Comparison of ENCODE assay signal across 19 cellular contexts in the genomic region with DNA sequence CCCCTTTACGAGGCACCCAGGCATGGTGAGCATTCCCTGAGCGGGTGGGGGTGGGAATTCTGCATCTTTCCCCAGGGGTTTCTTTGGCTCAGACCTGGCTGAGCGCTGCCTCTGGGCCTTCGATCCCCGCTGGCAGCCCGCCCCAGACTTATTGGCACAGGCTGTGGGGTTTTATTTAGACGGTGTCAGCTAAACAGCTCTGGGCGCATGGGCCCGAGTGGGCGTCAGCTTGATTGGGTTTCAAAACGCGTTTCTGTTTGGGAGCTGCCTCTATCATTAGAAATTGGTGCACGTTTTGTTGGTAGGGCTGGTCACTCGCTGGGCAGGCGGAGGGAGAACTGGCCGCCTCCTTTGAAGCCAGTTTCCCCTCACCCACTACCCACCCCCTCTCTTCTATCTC. TPM values are rescaled to one million over a fixed set of nuclear protein-coding genes. Genes with fewer than 3 reads are reported as not detected.
DNase-seq lines count a peak whose midpoint lies in the region; ATAC-seq and TF ChIP-seq lines count a peak whose summit lies in the region.
"Had no signal": no experiment of that assay in that cellular context is flagged by ENCODE, and none has a peak within 500 bp of the region (broad histone marks: within the 10 kb centered on the region; RNA-seq: fewer than 3 reads in every experiment).

No MANE protein-coding gene starts in this region.

- peak overlapping the region; percentile 93 for H3K27ac ChIP-seq in 22Rv1
- H3K27ac ChIP-seq in RWPE1: peak overlapping the region; percentile 96
- peak overlapping the region in 3 of 4 donors; percentile 7 to 54 (median 48) for H3K27ac ChIP-seq in gastroesophageal sphincter
- no peak overlapping the region for H3K27ac ChIP-seq in osteoblast (ENCODE audit: low read depth, low read length)
- H3K27ac ChIP-seq: brain microvascular endothelial cell had no signal

- intact Hi-C loops in natural killer cell (cut with micrococcal nuclease): no loop called here

- no peaks in the 10 kb centered on the region for H3K27me3 ChIP-seq in gastroesophageal sphincter
- H3K27me3 ChIP-seq in osteoblast (ENCODE audit: insufficient read depth, low read length): no peaks in the 10 kb centered on the region
- H3K27me3 ChIP-seq: brain microvascular endothelial cell had no signal

- H3K4me1 Mint-ChIP-seq in natural killer cell: no peaks in the 10 kb centered on the region

- DNase-seq in RWPE1 (ENCODE audit: low spot score) (no peak), osteoblast (ENCODE audit: insufficient read length, low spot score, missing footprints) (peak; percentile 80), natural killer cell (no peak), HuH-7 (ENCODE audit: low spot score) (no peak)
- no peak for DNase-seq in stimulated activated naive CD4-positive, alpha-beta T cell treated with Interleukin-2 at 50 U/mL for 16 hours (lab: John Stamatoyannopoulos, UW)
- DNase-seq: ACHN; activated effector memory CD4-positive, alpha-beta T cell treated with anti-CD3 and anti-CD28 coated beads, Interleukin-2, amount 50 U/mL, for 16 hours; brain microvascular endothelial cell; GF-D8; HFFc6; KBM-7; NCI-H1417 treated with DMSO at 0.1 percent for 48 hours; NCI-H345; occipital lobe; OCI-M1 had no signal

- TF ChIP-seq EP300 in gastroesophageal sphincter (IDR thresholded peaks at IDR 0.05): no peak

- H3K4me1 ChIP-seq in gastroesophageal sphincter: peaks cover 0 to 97% (median 48%) of the 10 kb centered on the region in 3 donors
- peaks cover 11% of the 10 kb centered on the region for H3K4me1 ChIP-seq in osteoblast (ENCODE audit: insufficient read depth, low read length)

- ATAC-seq in gastroesophageal sphincter (no peak), natural killer cell (no peak), GM18511 (IDR thresholded peaks at IDR 0.05; ENCODE audit: unreplicated experiment) (no peak)

- no peak overlapping the region for H3K4me3 Mint-ChIP-seq in natural killer cell
- H3K4me3 Mint-ChIP-seq: HFFc6 had no signal

- H3K36me3 Mint-ChIP-seq in natural killer cell: no peaks in the 10 kb centered on the region

- H3K36me3 ChIP-seq in gastroesophageal sphincter (no peaks in the 10 kb centered on the region), osteoblast (ENCODE audit: insufficient read depth, low read length) (no peaks in the 10 kb centered on the region)
- H3K36me3 ChIP-seq: brain microvascular endothelial cell had no signal

- no peak overlapping the region for H3K4me2 ChIP-seq in osteoblast (ENCODE audit: insufficient read depth, low read length)

- no peaks in the 10 kb centered on the region for H3K9me3 Mint-ChIP-seq in natural killer cell
- H3K9me3 Mint-ChIP-seq: HFFc6, memory B cell had no signal

- H3K4me3 ChIP-seq in gastroesophageal sphincter (no peak overlapping the region), osteoblast (ENCODE audit: insufficient read depth, low read length) (no peak overlapping the region)

- H3K9me3 ChIP-seq in gastroesophageal sphincter: no peaks in the 10 kb centered on the region
- H3K9me3 ChIP-seq in osteoblast (ENCODE audit: low read depth, low read length): no peaks in the 10 kb centered on the region

- CTCF ChIA-PET in RWPE1 (lab: Yijun Ruan, JAX): interaction anchor here (0.9 kb wide), 1 partner anchor 35 kb away, joined by 3 read pairs; no protein-coding TSS in a partner anchor

- TF ChIP-seq CTCF in 22Rv1 (IDR thresholded peaks at IDR 0.05) (no peak), RWPE1 (conservative IDR thresholded peaks at IDR 0.05; ENCODE audit: low read depth) (no peak), gastroesophageal sphincter (IDR thresholded peaks at IDR 0.05) (no peak), osteoblast (IDR thresholded peaks at IDR 0.05; ENCODE audit: extremely low read depth, low read depth, low read length) (no peak), natural killer cell (IDR thresholded peaks at IDR 0.05) (no peak)

- no peak overlapping the region for H3K27ac Mint-ChIP-seq in natural killer cell
- H3K27ac Mint-ChIP-seq: HFFc6, memory B cell had no signal

- no peak overlapping the region for H2AFZ ChIP-seq in osteoblast (ENCODE audit: low read length)

- no peak for TF ChIP-seq POLR2A in gastroesophageal sphincter (IDR thresholded peaks at IDR 0.05)

- H4K20me1 ChIP-seq in osteoblast (ENCODE audit: insufficient read depth, low read length): peaks cover 76% of the 10 kb centered on the region

- peaks cover 9 to 13% of the 10 kb centered on the region in 2 donors for H3K27me3 Mint-ChIP-seq in natural killer cell (ENCODE audit: low read depth in 2 of 2)
- H3K27me3 Mint-ChIP-seq: memory B cell had no signal

- POLR2A ChIA-PET in RWPE1 (lab: Yijun Ruan, JAX; ENCODE audit: low non-redundant PET): no interaction called here

- H3K79me2 ChIP-seq in osteoblast (ENCODE audit: insufficient read depth, low read length): peaks cover 19% of the 10 kb centered on the region

- 20% methylated on average over 3 of the region's 16 CpGs; no CpG with 5 or more reads in 1 of the 2 donors for WGBS in gastroesophageal sphincter (ENCODE audit: low coverage in 1 of 2), 2 donors

RNA-seq across cellular contexts. Expression of gene PMEPA1, which starts 21.0 kb away (rescaled TPM):
- 10 to 100 TPM in 3 of 4 donors, 1 to 10 TPM in 1; 9.6 to 47.5 (median 18.9) TPM for total RNA-seq in gastroesophageal sphincter
- total RNA-seq in osteoblast: 20.3 and 23.5 TPM in 2 replicates
- total RNA-seq in natural killer cell: 1 to 10 TPM; 1.2 to 5.9 (median 2.4) TPM
